Comparison of ENCODE assay signal across 16 cellular contexts in genomic region chr22:27583930-27584329, GRCh38.
DNase-seq lines count a peak whose midpoint lies in the region; ATAC-seq and TF ChIP-seq lines count a peak whose summit lies in the region.
"Had no signal": no experiment of that assay in that cellular context is flagged by ENCODE, and none has a peak within 500 bp of the region (broad histone marks: within the 10 kb centered on the region; RNA-seq: fewer than 3 reads in every experiment).

No MANE protein-coding gene starts in this region.

- BruUV-seq in MCF 10A (replicated peaks; lab: Mats Ljungman, UMichigan) (no TSS peak), mammary epithelial cell (replicated peaks; lab: Mats Ljungman, UMichigan) (no TSS peak)

- H3K4me3 ChIP-seq in mammary epithelial cell (replicated peaks in 1 of 3; ENCODE audit: insufficient read depth in 1 of 3, low read depth in 2 of 3, low read length in 3 of 3) (no peak overlapping the region), epithelial cell of esophagus (ENCODE audit: low read length) (no peak overlapping the region), prostate gland (no peak overlapping the region), foreskin fibroblast (ENCODE audit: low read depth in 1 of 2, low read length in 2 of 2) (no peak overlapping the region), suprapubic skin (no peak overlapping the region)
- H3K4me3 ChIP-seq: A549 had no signal

- no peak overlapping the region for H3K4me3 Mint-ChIP-seq in MCF 10A (ENCODE audit: unreplicated experiment)
- H3K4me3 Mint-ChIP-seq: CD4-positive, alpha-beta memory T cell; H9 had no signal

- H3K27ac Mint-ChIP-seq in MCF 10A (ENCODE audit: low read depth, unreplicated experiment), result no peak overlapping the region
- H3K27ac Mint-ChIP-seq: CD4-positive, alpha-beta memory T cell; H9 had no signal

- no peaks in the 10 kb centered on the region for H3K9me3 ChIP-seq in mammary epithelial cell (replicated peaks; ENCODE audit: insufficient read depth, low read length)
- H3K9me3 ChIP-seq in prostate gland, result no peaks in the 10 kb centered on the region
- no peaks in the 10 kb centered on the region for H3K9me3 ChIP-seq in suprapubic skin
- H3K9me3 ChIP-seq: A549, BE2C had no signal

- intact Hi-C loops in MCF 10A (cut with micrococcal nuclease), result no loop called here
- intact Hi-C loops in mammary epithelial cell (cut with micrococcal nuclease), result no loop called here
- intact Hi-C loops in prostate gland (cut with DNase I), result no loop called here

- peaks cover 15% of the 10 kb centered on the region for H3K4me1 Mint-ChIP-seq in MCF 10A (ENCODE audit: insufficient read depth, unreplicated experiment)
- H3K4me1 Mint-ChIP-seq: CD4-positive, alpha-beta memory T cell had no signal

- no peak overlapping the region for H2AFZ ChIP-seq in mammary epithelial cell (ENCODE audit: low read depth, low read length)

- no peak for ATAC-seq in omental fat pad (ENCODE audit: low FRiP score)
- ATAC-seq: A549 had no signal

- TF ChIP-seq EP300 in suprapubic skin (IDR thresholded peaks at IDR 0.05), result no peak

- DNase-seq in MCF 10A (ENCODE audit: unreplicated experiment) (peak; percentile 46), mammary epithelial cell (no peak), epithelial cell of esophagus (ENCODE audit: low read depth) (peak; percentile 46), prostate gland (ENCODE audit: low spot score) (peak; percentile 31), foreskin fibroblast (no peak), suprapubic skin (ENCODE audit: low spot score in 2 of 2) (no peak), omental fat pad (ENCODE audit: low spot score) (no peak)
- DNase-seq: BE2C; CD4-positive, alpha-beta memory T cell; DMS153; DMS79 treated with DMSO at 0.1 percent for 48 hours; EL; GOT3; H9 had no signal

- H4K20me1 ChIP-seq in mammary epithelial cell (ENCODE audit: insufficient read depth, low read length), result no peaks in the 10 kb centered on the region

- no peaks in the 10 kb centered on the region for H3K36me3 Mint-ChIP-seq in MCF 10A (ENCODE audit: insufficient read depth, unreplicated experiment)
- H3K36me3 Mint-ChIP-seq: CD4-positive, alpha-beta memory T cell had no signal

- no peaks in the 10 kb centered on the region for H3K36me3 ChIP-seq in mammary epithelial cell (ENCODE audit: insufficient read depth, low read length)
- H3K36me3 ChIP-seq in prostate gland, result no peaks in the 10 kb centered on the region
- H3K36me3 ChIP-seq in suprapubic skin, result no peaks in the 10 kb centered on the region
- H3K36me3 ChIP-seq: BE2C had no signal

- no peak for TF ChIP-seq POLR2A in prostate gland (IDR thresholded peaks at IDR 0.05)
- no peak for TF ChIP-seq POLR2A in suprapubic skin (IDR thresholded peaks at IDR 0.05)

- no peaks in the 10 kb centered on the region for H3K27me3 Mint-ChIP-seq in MCF 10A (ENCODE audit: insufficient read depth, unreplicated experiment)

- CTCF ChIA-PET in MCF 10A (lab: Yijun Ruan, JAX), result interaction anchor here (0.6 kb wide), 1 partner anchor 41 kb away, joined by 3 read pairs; no protein-coding TSS in a partner anchor
- CTCF ChIA-PET in mammary epithelial cell (lab: Charles Lee; ENCODE audit: low non-redundant PET), result interaction anchor here (0.6 kb wide), 1 partner anchor 14 kb away, joined by 3 read pairs; no protein-coding TSS in a partner anchor

- no peak overlapping the region for H3K9ac ChIP-seq in mammary epithelial cell (ENCODE audit: insufficient read depth, low read length)

- TF ChIP-seq CTCF in MCF 10A (IDR thresholded peaks at IDR 0.05; ENCODE audit: unreplicated experiment) (no peak), mammary epithelial cell (conservative IDR thresholded peaks at IDR 0.05 in 1 of 2, IDR thresholded peaks at IDR 0.05 in 1 of 2; ENCODE audit: extremely low read depth in 1 of 2, insufficient read depth in 1 of 2, low read depth in 1 of 2, low read length in 2 of 2) (no peak), epithelial cell of esophagus (IDR thresholded peaks at IDR 0.05; ENCODE audit: insufficient read depth, low read depth, low read length, missing control alignments) (no peak), prostate gland (IDR thresholded peaks at IDR 0.05) (no peak), foreskin fibroblast (IDR thresholded peaks at IDR 0.05; ENCODE audit: low read depth, low read length) (no peak), suprapubic skin (IDR thresholded peaks at IDR 0.05) (no peak), omental fat pad (IDR thresholded peaks at IDR 0.05) (no peak)

- no peaks in the 10 kb centered on the region for H3K79me2 ChIP-seq in mammary epithelial cell (ENCODE audit: insufficient read depth, low read length)

- dilution Hi-C loops in mammary epithelial cell (cut with HindIII; ENCODE audit: low sequenced_read_pairs), result no loop called here

- in situ Hi-C loops in mammary epithelial cell (cut with MboI; ENCODE audit: low sequenced_read_pairs in 2 of 2), result no loop called here

- POLR2A ChIA-PET in MCF 10A (lab: Yijun Ruan, JAX), result interaction anchor here (0.6 kb wide), 1 partner anchor 139 kb away, joined by 4 read pairs; no protein-coding TSS in a partner anchor

- no peaks in the 10 kb centered on the region for H3K27me3 ChIP-seq in mammary epithelial cell (ENCODE audit: insufficient read depth, low read length)
- H3K27me3 ChIP-seq in prostate gland (replicated peaks; ENCODE audit: insufficient read depth), result no peaks in the 10 kb centered on the region
- peaks cover 4% of the 10 kb centered on the region for H3K27me3 ChIP-seq in suprapubic skin

- H3K4me2 ChIP-seq in mammary epithelial cell (ENCODE audit: insufficient read depth, low read depth, low read length), result no peak overlapping the region
- H3K4me2 ChIP-seq: A549 had no signal

- WGBS in mammary epithelial cell (ENCODE audit: low coverage, missing lambda C conversion rate), result 14% methylated on average over 1 of the region's 8 CpGs
- WGBS in prostate gland, result 45% methylated on average over 7 of the region's 8 CpGs
- WGBS in suprapubic skin, result 68% methylated on average over 5 of the region's 8 CpGs

- H3K27ac ChIP-seq in mammary epithelial cell (ENCODE audit: insufficient read depth, low read depth, low read length) (no peak overlapping the region), prostate gland (no peak overlapping the region), suprapubic skin (no peak overlapping the region)
- H3K27ac ChIP-seq: A549, C4-2B had no signal

- peaks cover 4% of the 10 kb centered on the region for H3K9me3 Mint-ChIP-seq in MCF 10A (ENCODE audit: unreplicated experiment)
- H3K9me3 Mint-ChIP-seq: H9 had no signal

- H3K4me1 ChIP-seq in mammary epithelial cell (ENCODE audit: insufficient read depth, low read length), result peaks cover 3% of the 10 kb centered on the region
- no peaks in the 10 kb centered on the region for H3K4me1 ChIP-seq in prostate gland (replicated peaks)
- peaks cover 14% of the 10 kb centered on the region for H3K4me1 ChIP-seq in suprapubic skin
- H3K4me1 ChIP-seq: A549, BE2C had no signal

Comparison
In these comparisons a context has a peak if more than half of its experiments do, and no peak if none do; other contexts are left out.
1. DNase-seq: peak in MCF 10A (single experiment), epithelial cell of esophagus (single experiment) and prostate gland (single experiment); none in mammary epithelial cell (single experiment), foreskin fibroblast (0 of 2), suprapubic skin (0 of 2) and omental fat pad (single experiment).